Comparison of ENCODE assay signal across 19 cellular contexts in the genomic region with DNA sequence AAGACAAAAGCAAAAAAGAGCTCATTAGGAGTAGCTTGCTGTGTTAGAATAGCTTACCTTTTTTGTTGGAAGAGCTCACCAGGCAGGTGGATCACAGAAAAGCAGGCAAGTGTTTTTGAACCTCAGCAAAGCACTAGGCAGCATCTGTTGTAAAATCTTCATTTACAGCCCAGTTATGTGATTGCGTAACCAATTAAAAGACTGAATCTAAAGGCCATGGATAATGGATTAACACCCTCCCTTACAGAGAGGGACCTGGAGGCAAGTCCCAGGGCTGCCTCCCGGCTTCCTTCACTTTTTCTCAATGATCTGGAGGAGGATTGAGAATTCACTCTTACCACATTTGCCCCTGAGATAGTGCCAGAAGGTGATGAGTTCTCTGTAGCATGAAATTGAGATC. TPM values are rescaled to one million over a fixed set of nuclear protein-coding genes. Genes with fewer than 3 reads are reported as not detected.
DNase-seq lines count a peak whose midpoint lies in the region; ATAC-seq, FAIRE-seq and TF ChIP-seq lines count a peak whose summit lies in the region.
"Had no signal": no experiment of that assay in that cellular context is flagged by ENCODE, and none has a peak within 500 bp of the region (broad histone marks: within the 10 kb centered on the region; RNA-seq: fewer than 3 reads in every experiment).

No MANE protein-coding gene starts in this region.

- FAIRE-seq in HepG2 (lab: Jason Lieb, UNC), result no peak
- no peak for FAIRE-seq in astrocyte (lab: Jason Lieb, UNC)
- FAIRE-seq: D721Med, G401.6, GM12892 had no signal

- no peak for TF ChIP-seq RAD21 in HepG2 (CRISPR knock-in tag; IDR thresholded peaks at IDR 0.05)

- no peak for DNase-seq in HepG2 (ENCODE audit: low spot score)
- DNase-seq in right lobe of liver, result no peak
- DNase-seq in astrocyte (ENCODE audit: low read depth), result no peak
- DNase-seq in osteoblast (ENCODE audit: insufficient read length, low spot score, missing footprints), result peak; percentile 66
- DNase-seq in body of pancreas, result no peak
- DNase-seq: AML-193; Caco-2; CD4-positive, alpha-beta T cell; H7; HFFc6 had no signal

- peak overlapping the region; percentile 15 for H3K4me3 Mint-ChIP-seq in astrocyte (ENCODE audit: unreplicated experiment)
- H3K4me3 Mint-ChIP-seq: CD4-positive, alpha-beta T cell; GM23338; HFFc6; IgD-negative memory B cell had no signal

- no TSS peak for BruUV-seq in HepG2 (replicated peaks; lab: Mats Ljungman, UMichigan)

- no peaks in the 10 kb centered on the region for H3K27me3 Mint-ChIP-seq in astrocyte (ENCODE audit: low read depth, unreplicated experiment)
- H3K27me3 Mint-ChIP-seq: CD4-positive, alpha-beta T cell; IgD-negative memory B cell had no signal

- TF ChIP-seq EP300 in HepG2 (IDR thresholded peaks at IDR 0.05; ENCODE audit: low read depth in 2 of 2, low read length in 2 of 2) (no peak), HepG2 (CRISPR knock-in tag; IDR thresholded peaks at IDR 0.05; ENCODE audit: borderline replicate concordance) (no peak)

- no peak overlapping the region for H3K9ac ChIP-seq in HepG2 (ENCODE audit: insufficient read depth, low read depth, low read length)
- H3K9ac ChIP-seq in astrocyte (ENCODE audit: low read length), result no peak overlapping the region

- no peaks in the 10 kb centered on the region for H3K4me1 ChIP-seq in HepG2 (ENCODE audit: insufficient read depth, low read length)
- no peaks in the 10 kb centered on the region for H3K4me1 ChIP-seq in right lobe of liver
- H3K4me1 ChIP-seq in astrocyte (ENCODE audit: insufficient read depth, low read length), result no peaks in the 10 kb centered on the region
- no peaks in the 10 kb centered on the region for H3K4me1 ChIP-seq in osteoblast (ENCODE audit: insufficient read depth, low read length)
- H3K4me1 ChIP-seq in body of pancreas, result no peaks in the 10 kb centered on the region
- H3K4me1 ChIP-seq: Caco-2 had no signal

- no peaks in the 10 kb centered on the region for H3K9me3 Mint-ChIP-seq in astrocyte (ENCODE audit: unreplicated experiment)
- H3K9me3 Mint-ChIP-seq: CD4-positive, alpha-beta T cell; GM23338; HFFc6; IgD-negative memory B cell had no signal

- H2AFZ ChIP-seq in HepG2 (ENCODE audit: low read length) (no peak overlapping the region), astrocyte (ENCODE audit: low read depth, low read length) (no peak overlapping the region), osteoblast (ENCODE audit: low read length) (no peak overlapping the region)
- H2AFZ ChIP-seq: GM23338 had no signal

- CTCF ChIA-PET in HepG2 (lab: Yijun Ruan, JAX; ENCODE audit: low intra/inter-chr PET ratio, low total read pairs), result no interaction called here

- intact Hi-C loops in HepG2 (cut with micrococcal nuclease; ENCODE audit: unreplicated experiment) (no loop called here), right lobe of liver (cut with DNase I) (no loop called here), body of pancreas (cut with DNase I) (no loop called here)

- no peak for TF ChIP-seq CTCF in HepG2 (CRISPR knock-in tag; IDR thresholded peaks at IDR 0.05)
- TF ChIP-seq CTCF in right lobe of liver (IDR thresholded peaks at IDR 0.05), result no peak
- no peak for TF ChIP-seq CTCF in astrocyte (IDR thresholded peaks at IDR 0.05; ENCODE audit: insufficient read depth, low read depth, low read length)
- TF ChIP-seq CTCF in osteoblast (IDR thresholded peaks at IDR 0.05; ENCODE audit: extremely low read depth, low read depth, low read length), result no peak
- no peak for TF ChIP-seq CTCF in body of pancreas (IDR thresholded peaks at IDR 0.05)

- H3K4me1 Mint-ChIP-seq in astrocyte (ENCODE audit: low read depth, unreplicated experiment), result no peaks in the 10 kb centered on the region

- H3K4me3 ChIP-seq in HepG2 (replicated peaks in 1 of 3; ENCODE audit: insufficient read depth in 1 of 3, low read depth in 2 of 3, low read length in 3 of 3) (no peak overlapping the region), right lobe of liver (no peak overlapping the region), astrocyte (ENCODE audit: insufficient read depth, low read depth, low read length) (no peak overlapping the region), osteoblast (ENCODE audit: insufficient read depth, low read length) (no peak overlapping the region), body of pancreas (no peak overlapping the region)
- H3K4me3 ChIP-seq: GM23338 had no signal

- no peaks in the 10 kb centered on the region for H3K27me3 ChIP-seq in HepG2 (ENCODE audit: control insufficient read depth in 1 of 2, insufficient read depth in 2 of 2, low read length in 2 of 2)
- no peaks in the 10 kb centered on the region for H3K27me3 ChIP-seq in right lobe of liver
- H3K27me3 ChIP-seq in astrocyte (ENCODE audit: insufficient read depth, low read length), result no peaks in the 10 kb centered on the region
- H3K27me3 ChIP-seq in osteoblast (ENCODE audit: insufficient read depth, low read length), result no peaks in the 10 kb centered on the region
- no peaks in the 10 kb centered on the region for H3K27me3 ChIP-seq in body of pancreas

- H4K20me1 ChIP-seq in HepG2 (ENCODE audit: insufficient read depth, low read length) (no peaks in the 10 kb centered on the region), astrocyte (ENCODE audit: insufficient read depth, low read length) (peaks cover 17% of the 10 kb centered on the region), osteoblast (ENCODE audit: insufficient read depth, low read length) (no peaks in the 10 kb centered on the region)

- H3K79me2 ChIP-seq in HepG2 (ENCODE audit: insufficient read depth, low read length) (no peaks in the 10 kb centered on the region), astrocyte (ENCODE audit: insufficient read depth, low read length) (peaks cover under 1% of the 10 kb centered on the region), osteoblast (ENCODE audit: insufficient read depth, low read length) (peaks cover 13% of the 10 kb centered on the region)

- no peak overlapping the region for H3K27ac Mint-ChIP-seq in astrocyte (ENCODE audit: unreplicated experiment)
- H3K27ac Mint-ChIP-seq: CD4-positive, alpha-beta T cell; GM23338; HFFc6; IgD-negative memory B cell had no signal

- no peaks in the 10 kb centered on the region for H3K36me3 Mint-ChIP-seq in astrocyte (ENCODE audit: low read depth, unreplicated experiment)
- H3K36me3 Mint-ChIP-seq: IgD-negative memory B cell had no signal

- TF ChIP-seq POLR2A in HepG2 (IDR thresholded peaks at IDR 0.05; ENCODE audit: insufficient read depth in 1 of 2, low read depth in 2 of 2, low read length in 2 of 2) (no peak), right lobe of liver (IDR thresholded peaks at IDR 0.05) (no peak), body of pancreas (IDR thresholded peaks at IDR 0.05) (no peak)

- H3K9me3 ChIP-seq in HepG2 (ENCODE audit: low read length) (no peaks in the 10 kb centered on the region), right lobe of liver (no peaks in the 10 kb centered on the region), astrocyte (ENCODE audit: insufficient read depth, low read depth, low read length) (no peaks in the 10 kb centered on the region), osteoblast (ENCODE audit: low read depth, low read length) (no peaks in the 10 kb centered on the region), body of pancreas (no peaks in the 10 kb centered on the region)
- H3K9me3 ChIP-seq: Caco-2 had no signal

- in situ Hi-C loops in HepG2 (cut with HindIII; ENCODE audit: extremely low pct_ligation_motif_present, low pct_unique_long_range_greater_than_20kb), result no loop called here

- POLR2A ChIA-PET in HepG2 (lab: Yijun Ruan, JAX), result no interaction called here

- H3K36me3 ChIP-seq in HepG2 (replicated peaks in 1 of 2; ENCODE audit: control insufficient read depth in 1 of 2, insufficient read depth in 2 of 2, low read length in 2 of 2) (no peaks in the 10 kb centered on the region), right lobe of liver (no peaks in the 10 kb centered on the region), astrocyte (ENCODE audit: insufficient read depth, low read length) (no peaks in the 10 kb centered on the region), osteoblast (ENCODE audit: insufficient read depth, low read length) (no peaks in the 10 kb centered on the region), body of pancreas (replicated peaks in 1 of 2; ENCODE audit: insufficient read depth in 1 of 2, low read depth in 2 of 2) (no peaks in the 10 kb centered on the region)

- H3K4me2 ChIP-seq in HepG2 (ENCODE audit: low read depth, low read length), result no peak overlapping the region
- H3K4me2 ChIP-seq in astrocyte (ENCODE audit: low read length), result no peak overlapping the region
- H3K4me2 ChIP-seq in osteoblast (ENCODE audit: insufficient read depth, low read length), result no peak overlapping the region
- H3K4me2 ChIP-seq: GM23338 had no signal

- ATAC-seq in HepG2 (no peak), right lobe of liver (no peak), GM18498 (IDR thresholded peaks at IDR 0.05; ENCODE audit: unreplicated experiment) (no peak), body of pancreas (no peak)
- ATAC-seq: GM23338, HCT116 had no signal

- no peak overlapping the region for H3K27ac ChIP-seq in HepG2 (ENCODE audit: extremely low read length, insufficient read depth, low read length)
- H3K27ac ChIP-seq in right lobe of liver, result no peak overlapping the region
- no peak overlapping the region for H3K27ac ChIP-seq in astrocyte (ENCODE audit: low read depth, low read length)
- no peak overlapping the region for H3K27ac ChIP-seq in osteoblast (ENCODE audit: low read depth, low read length)
- no peak overlapping the region for H3K27ac ChIP-seq in body of pancreas
- H3K27ac ChIP-seq: C4-2B, HL-60 had no signal

- 0% methylated on average over 1 of the region's 2 CpGs for WGBS in HepG2 (ENCODE audit: low lambda C conversion rate)
- WGBS in right lobe of liver (ENCODE audit: insufficient coverage, low coverage, low lambda C conversion rate, missing lambda C conversion rate), result 70% methylated on average over 2 of the region's 2 CpGs
- WGBS in body of pancreas, 2 donors, result 100% methylated on average over 1 to 2 of the region's 2 CpGs

RNA-seq across cellular contexts. Expression of a gene that starts 51.1 kb away (rescaled TPM):
- total RNA-seq in HepG2 (2016; rRNA removed; fragmentation: Illumina TruSeq; extraction: Trizol), result not detected in 2 replicates
- total RNA-seq in HepG2 (2016; cell fraction: cytosol; rRNA removed; fragmentation: Illumina TruSeq; extraction: Trizol; ENCODE audit: low read depth), result not detected in 2 replicates
- total RNA-seq in HepG2 (2016; cell fraction: insoluble cytoplasmic fraction; rRNA removed; fragmentation: Illumina TruSeq; extraction: Trizol), result 0.06 TPM in 1 of 2 replicates, not detected in the other
- total RNA-seq in HepG2 (2016; cell fraction: membrane; rRNA removed; fragmentation: Illumina TruSeq; extraction: Trizol), result not detected in 2 replicates
- not detected in 2 replicates for total RNA-seq in HepG2 (2016; cell fraction: nucleus; rRNA removed; fragmentation: Illumina TruSeq; extraction: Trizol)
- 0.01 TPM in 1 of 2 replicates, not detected in the other for polyA plus RNA-seq in HepG2 (2011; rRNA removed)
- not detected in 2 replicates for polyA plus RNA-seq in HepG2 (2011; cell fraction: cytosol; rRNA removed)
- polyA plus RNA-seq in HepG2 (2011; cell fraction: nucleus; rRNA removed), result 0.05 TPM in 1 of 2 replicates, not detected in the other
- not detected in 2 replicates for polyA plus RNA-seq in HepG2 (2012)
- 0.03 TPM in 1 of 2 replicates, not detected in the other for polyA plus RNA-seq in HepG2 (2016; cell fraction: cytosol; fragmentation: Illumina TruSeq; extraction: Trizol; ENCODE audit: low read depth)
- polyA plus RNA-seq in HepG2 (2016; cell fraction: insoluble cytoplasmic fraction; fragmentation: Illumina TruSeq; extraction: Trizol; ENCODE audit: low read depth), result not detected in 2 replicates
- not detected in 2 replicates for polyA plus RNA-seq in HepG2 (2016; cell fraction: membrane; fragmentation: Illumina TruSeq; extraction: Trizol; ENCODE audit: low read depth)
- 0.20 TPM in 1 of 2 replicates, not detected in the other for polyA plus RNA-seq in HepG2 (2016; cell fraction: nucleus; fragmentation: Illumina TruSeq; extraction: Trizol; ENCODE audit: insufficient read depth, low read depth)
- 6.9 TPM in 1 of 2 replicates, not detected in the other for polyA minus RNA-seq in HepG2 (2011; rRNA and poly(A)+ RNA removed; ENCODE audit: low replicate concordance)
- not detected in 2 replicates for polyA minus RNA-seq in HepG2 (2011; cell fraction: cytosol; rRNA and poly(A)+ RNA removed)
- 0.13 TPM in 1 of 2 replicates, not detected in the other for polyA minus RNA-seq in HepG2 (2011; cell fraction: nucleus; rRNA and poly(A)+ RNA removed)
- total RNA-seq in right lobe of liver, result 1 to 10 TPM in 5 of 6 experiments, under 1 TPM in 1; 0.99 to 4.7 (median 1.8) TPM
- 6.6 TPM in 2 replicates for total RNA-seq in astrocyte
- total RNA-seq in osteoblast, result 2.7 and 3.3 TPM in 2 replicates
- 1 to 10 TPM; 3.4 to 5.6 TPM for total RNA-seq in body of pancreas
- total RNA-seq: Caco-2 had no signal
